Comparison of ENCODE assay signal across 28 cellular contexts in the genomic region with DNA sequence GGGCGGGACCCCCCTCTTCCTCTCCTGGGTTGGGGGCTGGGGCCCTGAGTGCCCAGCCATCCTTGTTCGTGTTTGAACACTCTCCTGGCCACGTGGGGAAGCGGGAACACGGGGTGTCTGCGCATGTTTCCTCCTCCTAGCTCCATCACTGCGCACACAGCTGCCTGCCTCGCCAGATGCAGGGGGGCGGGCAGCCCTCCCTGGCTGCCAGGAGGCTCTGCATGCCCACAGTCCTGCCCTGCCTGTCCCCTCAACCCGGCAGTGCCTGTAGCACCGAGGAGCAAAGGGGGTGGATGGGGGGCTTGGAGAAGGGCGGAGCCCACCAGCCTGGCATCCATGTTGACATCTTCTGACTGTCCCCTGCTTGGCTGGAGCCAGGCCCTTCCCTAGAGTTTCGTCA. TPM values are rescaled to one million over a fixed set of nuclear protein-coding genes. Genes with fewer than 3 reads are reported as not detected.
DNase-seq lines count a peak whose midpoint lies in the region; ATAC-seq and TF ChIP-seq lines count a peak whose summit lies in the region.
"Had no signal": no experiment of that assay in that cellular context is flagged by ENCODE, and none has a peak within 500 bp of the region (broad histone marks: within the 10 kb centered on the region; RNA-seq: fewer than 3 reads in every experiment).

No MANE protein-coding gene starts in this region.

- TF ChIP-seq RAD21 in IMR-90 (IDR thresholded peaks at IDR 0.05; ENCODE audit: low read length), result no peak

- H4K8ac ChIP-seq in IMR-90 (ENCODE audit: low read depth in 2 of 2, low read length in 2 of 2), result no peak overlapping the region

- H4K91ac ChIP-seq in IMR-90 (ENCODE audit: insufficient read depth, low read depth, low read length), result no peak overlapping the region

- H2AFZ ChIP-seq in IMR-90 (replicated peaks; ENCODE audit: low read length, poor library complexity) (no peak overlapping the region), osteoblast (ENCODE audit: low read length) (no peak overlapping the region)

- no peaks in the 10 kb centered on the region; a peak in 1 of 4 replicates for H3K79me1 ChIP-seq in IMR-90 (ENCODE audit: low read depth in 1 of 2, low read length in 2 of 2)

- POLR2A ChIA-PET in IMR-90 (lab: Charles Lee; ENCODE audit: unreplicated experiment), result no interaction called here

- H3K36me3 ChIP-seq in H7 (replicated peaks; ENCODE audit: control insufficient read depth, insufficient read depth, low read length), result peaks cover 5% of the 10 kb centered on the region
- H3K36me3 ChIP-seq in IMR-90 (ENCODE audit: control insufficient read depth, insufficient read depth, low read length), result peaks cover 53% of the 10 kb centered on the region
- H3K36me3 ChIP-seq in osteoblast (ENCODE audit: insufficient read depth, low read length), result peaks cover 39% of the 10 kb centered on the region

- no peak overlapping the region for H2BK5ac ChIP-seq in IMR-90 (ENCODE audit: low read depth, low read length, poor library complexity, severe bottlenecking)

- H4K20me1 ChIP-seq in IMR-90 (ENCODE audit: insufficient read depth, low read length), result no peaks in the 10 kb centered on the region; the same call in 1 of the 2 replicates
- no peaks in the 10 kb centered on the region for H4K20me1 ChIP-seq in osteoblast (ENCODE audit: insufficient read depth, low read length)

- no peak overlapping the region for H3K4me2 ChIP-seq in IMR-90 (ENCODE audit: low read depth, low read length)
- H3K4me2 ChIP-seq in osteoblast (ENCODE audit: insufficient read depth, low read length), result no peak overlapping the region

- H3K9ac ChIP-seq in IMR-90 (ENCODE audit: low read depth, low read length), result no peak overlapping the region

- H3K4me1 ChIP-seq in IMR-90 (ENCODE audit: control insufficient read depth, insufficient read depth, low read length), result no peaks in the 10 kb centered on the region
- H3K4me1 ChIP-seq in osteoblast (ENCODE audit: insufficient read depth, low read length), result no peaks in the 10 kb centered on the region
- no peaks in the 10 kb centered on the region for H3K4me1 ChIP-seq in foreskin keratinocyte

- no peak overlapping the region for H2BK15ac ChIP-seq in IMR-90 (ENCODE audit: low read depth, low read length)

- H3K27ac ChIP-seq in IMR-90 (ENCODE audit: insufficient read depth, low read length), result no peak overlapping the region
- H3K27ac ChIP-seq in osteoblast (ENCODE audit: low read depth, low read length), result no peak overlapping the region
- H3K27ac ChIP-seq in temporal lobe (ENCODE audit: low read depth, low read length), result peak overlapping the region; percentile 5
- no peak overlapping the region for H3K27ac ChIP-seq in foreskin keratinocyte

- no peak for TF ChIP-seq CTCF in IMR-90 (conservative IDR thresholded peaks at IDR 0.05; ENCODE audit: low read depth, low read length)
- TF ChIP-seq CTCF in osteoblast (IDR thresholded peaks at IDR 0.05; ENCODE audit: extremely low read depth, low read depth, low read length), result no peak
- TF ChIP-seq CTCF in foreskin keratinocyte (conservative IDR thresholded peaks at IDR 0.05), result no peak

- whole genome bisulfite sequencing in IMR-90 (ENCODE audit: extremely low coverage in 2 of 2, insufficient read length in 1 of 2), 2 experiments, result no CpG with 5 or more reads among the region's 13 CpGs

- no peak overlapping the region for H3K23ac ChIP-seq in IMR-90 (ENCODE audit: low read depth, low read length)

- no TSS peak for BruUV-seq in IMR-90 (replicated peaks; lab: Mats Ljungman, UMichigan)

- H2BK120ac ChIP-seq in IMR-90 (ENCODE audit: low read depth, low read length), result no peak overlapping the region

- H4K5ac ChIP-seq in IMR-90 (ENCODE audit: low read depth, low read length), result no peak overlapping the region

- ATAC-seq in IMR-90 (ENCODE audit: low read depth) (no peak), HG02759 (IDR thresholded peaks at IDR 0.05; ENCODE audit: unreplicated experiment) (no peak), foreskin keratinocyte (no peak)
- ATAC-seq: PC-3, SK-N-SH treated with all-trans-retinoic acid at 6 μM for 48 hours had no signal

- H3K79me2 ChIP-seq in osteoblast (ENCODE audit: insufficient read depth, low read length), result no peaks in the 10 kb centered on the region

- no peak overlapping the region for H3K18ac ChIP-seq in IMR-90 (ENCODE audit: low read depth, low read length)

- CTCF ChIA-PET in IMR-90 (lab: Yijun Ruan, JAX), result no interaction called here

- no peak overlapping the region for H2AK5ac ChIP-seq in IMR-90 (ENCODE audit: low read depth, low read length)

- no peaks in the 10 kb centered on the region for H3K9me3 ChIP-seq in IMR-90 (ENCODE audit: control insufficient read depth, insufficient read depth, low read length)
- no peaks in the 10 kb centered on the region for H3K9me3 ChIP-seq in osteoblast (ENCODE audit: low read depth, low read length)
- H3K9me3 ChIP-seq: SJCRH30 had no signal

- H3K4me3 ChIP-seq in H7 (ENCODE audit: insufficient read depth, low read depth, low read length), result no peak overlapping the region
- no peak overlapping the region for H3K4me3 ChIP-seq in IMR-90 (ENCODE audit: insufficient read depth, low read depth, low read length)
- H3K4me3 ChIP-seq in osteoblast (ENCODE audit: insufficient read depth, low read length), result no peak overlapping the region
- H3K4me3 ChIP-seq: SJCRH30 had no signal

- in situ Hi-C loops in IMR-90 (cut with MboI; ENCODE audit: low sequenced_read_pairs), result no loop called here

- dilution Hi-C loops in IMR-90 (cut with HindIII; ENCODE audit: low sequenced_read_pairs, unreplicated experiment), result no loop called here

- intact Hi-C loops in IMR-90 (cut with micrococcal nuclease), result no loop called here

- no peak for TF ChIP-seq POLR2A in IMR-90 (IDR thresholded peaks at IDR 0.05; ENCODE audit: low read depth, low read length)

- H3K14ac ChIP-seq in IMR-90 (replicated peaks; ENCODE audit: low read depth, low read length), result no peak overlapping the region

- H3K56ac ChIP-seq in IMR-90 (ENCODE audit: extremely low read depth, insufficient read depth, low read length), result no peak overlapping the region

- H3K4ac ChIP-seq in IMR-90 (ENCODE audit: low read depth, low read length), result no peak overlapping the region

- no peaks in the 10 kb centered on the region for H3K9me1 ChIP-seq in IMR-90 (ENCODE audit: insufficient read depth, low read length)

- peak overlapping the region; percentile 5 for H2AK9ac ChIP-seq in IMR-90 (replicated peaks; ENCODE audit: low read depth, low read length, poor library complexity)

- no peaks in the 10 kb centered on the region for H3K27me3 ChIP-seq in H7 (ENCODE audit: control insufficient read depth, insufficient read depth, low read length)
- no peaks in the 10 kb centered on the region for H3K27me3 ChIP-seq in IMR-90 (ENCODE audit: control insufficient read depth, insufficient read depth, low read length)
- H3K27me3 ChIP-seq in osteoblast (ENCODE audit: insufficient read depth, low read length), result no peaks in the 10 kb centered on the region
- no peaks in the 10 kb centered on the region for H3K27me3 ChIP-seq in foreskin keratinocyte
- H3K27me3 ChIP-seq: SJCRH30 had no signal

- no peak overlapping the region for H2BK20ac ChIP-seq in IMR-90 (ENCODE audit: low read depth, low read length)

- DNase-seq in H7 (peak; percentile 65), IMR-90 (no peak), osteoblast (ENCODE audit: insufficient read length, low spot score, missing footprints) (peak; percentile 71), foreskin keratinocyte (no peak)
- DNase-seq in central memory CD4-positive, alpha-beta T cell, result no peak
- DNase-seq: ACHN; Calu3; DMS79 treated with DMSO at 0.1 percent for 48 hours; GOT3; HCEC 1CT; KBM-7; MV-4-11; NCI-H1105; NCI-H1436 treated with DMSO at 0.1 percent for 48 hours; NCI-H187 treated with DMSO at 0.1 percent for 48 hours; NCI-H2107; NCI-H524; NCI-H748 treated with DMSO at 0.1 percent for 48 hours; NK-92 treated with Interleukin-12 subunit alpha and Interleukin-12 subunit beta, amount 100 ng/mL, for 24 hours; PC-3; SJCRH30 had no signal

RNA-seq across cellular contexts. Expression of gene SLC25A34, which starts 1.8 kb away (rescaled TPM):
- total RNA-seq in H7 (2014; rRNA removed; shearing (Covaris generic)), result 0.70 and 1.7 TPM in 2 replicates
- total RNA-seq in IMR-90 (2012; rRNA removed), result under 0.01 TPM in 1 of 2 replicates, not detected in the other
- 0.72 and 1.1 TPM in 2 replicates for polyA plus RNA-seq in IMR-90 (2012; rRNA removed)
- 0.08 and 0.45 TPM in 2 replicates for polyA plus RNA-seq in IMR-90 (2012; cell fraction: cytosol; rRNA removed)
- 5.3 and 9.5 TPM in 2 replicates for polyA plus RNA-seq in IMR-90 (2012; cell fraction: nucleus; rRNA removed; ENCODE audit: low replicate concordance)
- total RNA-seq in osteoblast, result 1.4 and 1.5 TPM in 2 replicates
- 0.49 TPM for total RNA-seq in temporal lobe
- total RNA-seq in foreskin keratinocyte, result 0.35 and 0.44 TPM in 2 replicates
- 0.25 TPM in 2 replicates for polyA plus RNA-seq in foreskin keratinocyte

RNA-seq across cellular contexts. Expression of gene TMEM82, which starts 8.0 kb away (rescaled TPM):
- 1.00 and 2.2 TPM in 2 replicates for total RNA-seq in H7 (2014; rRNA removed; shearing (Covaris generic))
- not detected in 2 replicates for total RNA-seq in IMR-90 (2012; rRNA removed)
- polyA plus RNA-seq in IMR-90 (2012; rRNA removed), result not detected in 2 replicates
- polyA plus RNA-seq in IMR-90 (2012; cell fraction: cytosol; rRNA removed), result not detected in 2 replicates
- polyA plus RNA-seq in IMR-90 (2012; cell fraction: nucleus; rRNA removed; ENCODE audit: low replicate concordance), result not detected in 2 replicates
- not detected in 2 replicates for total RNA-seq in osteoblast
- not detected for total RNA-seq in temporal lobe
- not detected in 2 replicates for total RNA-seq in foreskin keratinocyte
- polyA plus RNA-seq in foreskin keratinocyte, result not detected in 2 replicates
- total RNA-seq: Calu3, HT1080, MCF 10A, PC-3, Right ventricle myocardium inferior, SJCRH30 had no signal
- polyA plus RNA-seq: BJ had no signal

RNA-seq across cellular contexts. Expression of gene FBLIM1, which starts 24.3 kb away (rescaled TPM):
- total RNA-seq in H7 (2014; rRNA removed; shearing (Covaris generic)), result 91.0 and 95.6 TPM in 2 replicates
- total RNA-seq in IMR-90 (2012; rRNA removed) (43.6 and 52.2 TPM in 2 replicates), osteoblast (108 and 121 TPM in 2 replicates), temporal lobe (8.4 TPM), foreskin keratinocyte (127 and 168 TPM in 2 replicates)
- polyA plus RNA-seq in IMR-90 (2012; rRNA removed) (140 and 159 TPM in 2 replicates), foreskin keratinocyte (99.3 and 122 TPM in 2 replicates)
- polyA plus RNA-seq in IMR-90 (2012; cell fraction: cytosol; rRNA removed), result 157 and 164 TPM in 2 replicates
- polyA plus RNA-seq in IMR-90 (2012; cell fraction: nucleus; rRNA removed; ENCODE audit: low replicate concordance), result 95.1 and 141 TPM in 2 replicates

RNA-seq across cellular contexts. Expression of gene PLEKHM2, which starts 50.2 kb away (rescaled TPM):
- total RNA-seq in H7 (2014; rRNA removed; shearing (Covaris generic)), result 79.0 and 79.6 TPM in 2 replicates
- total RNA-seq in IMR-90 (2012; rRNA removed), result 23.1 and 24.7 TPM in 2 replicates
- 48.0 and 51.2 TPM in 2 replicates for polyA plus RNA-seq in IMR-90 (2012; rRNA removed)
- 36.8 and 54.1 TPM in 2 replicates for polyA plus RNA-seq in IMR-90 (2012; cell fraction: cytosol; rRNA removed)
- 90.9 and 180 TPM in 2 replicates for polyA plus RNA-seq in IMR-90 (2012; cell fraction: nucleus; rRNA removed; ENCODE audit: low replicate concordance)
- 123 and 132 TPM in 2 replicates for total RNA-seq in osteoblast
- 30.0 TPM for total RNA-seq in temporal lobe
- 47.2 and 51.6 TPM in 2 replicates for total RNA-seq in foreskin keratinocyte
- polyA plus RNA-seq in foreskin keratinocyte, result 37.6 and 42.5 TPM in 2 replicates

Comparison
In these comparisons a context has a peak if more than half of its experiments do, and no peak if none do; other contexts are left out.
1. DNase-seq: peak in H7 (single experiment) and osteoblast (single experiment); none in IMR-90 (single experiment), central memory CD4-positive, alpha-beta T cell (single experiment) and foreskin keratinocyte (0 of 2).